In genomic region chr3:30613135-30613825, GRCh38 we compare ENCODE assay signal across 8 cellular contexts. TPM values are rescaled to one million over a fixed set of nuclear protein-coding genes. Genes with fewer than 3 reads are reported as not detected.
DNase-seq lines count a peak whose midpoint lies in the region; ATAC-seq and TF ChIP-seq lines count a peak whose summit lies in the region.
"Had no signal": no experiment of that assay in that cellular context is flagged by ENCODE, and none has a peak within 500 bp of the region (broad histone marks: within the 10 kb centered on the region; RNA-seq: fewer than 3 reads in every experiment).

No MANE protein-coding gene starts in this region.

- no peaks in the 10 kb centered on the region for H3F3A ChIP-seq in MM.1S (ENCODE audit: insufficient read depth, low read length)

- H3K9ac ChIP-seq in MM.1S (ENCODE audit: low read length) = no peak overlapping the region

- H3K27me3 ChIP-seq in HL-60 (ENCODE audit: insufficient read depth, poor library complexity, severe bottlenecking) (no peaks in the 10 kb centered on the region), MM.1S (replicated peaks; ENCODE audit: insufficient read depth, low read length) (no peaks in the 10 kb centered on the region)

- H3K9me3 ChIP-seq in T-helper 17 cell (ENCODE audit: control insufficient read depth, low read length, poor library complexity, severe bottlenecking) (no peaks in the 10 kb centered on the region), MM.1S (replicated peaks; ENCODE audit: insufficient read depth, low read length) (no peaks in the 10 kb centered on the region)

- H2AFZ ChIP-seq in MM.1S (ENCODE audit: low read length) = no peak overlapping the region

- H3K9me3 Mint-ChIP-seq in stimulated activated effector memory CD8-positive, alpha-beta T cell treated with anti-CD3 and anti-CD28 coated beads, Interleukin-12 subunit alpha, Interleukin-12 subunit beta, amount 100 ng/mL, for 72 hours = no peaks in the 10 kb centered on the region

- peak overlapping the region; percentile 99 for H3K27ac Mint-ChIP-seq in T-helper 17 cell
- H3K27ac Mint-ChIP-seq in stimulated activated effector memory CD8-positive, alpha-beta T cell treated with anti-CD3 and anti-CD28 coated beads, Interleukin-12 subunit alpha, Interleukin-12 subunit beta, amount 100 ng/mL, for 72 hours = peak overlapping the region; percentile 89

- peaks cover 5% of the 10 kb centered on the region for H3K4me1 ChIP-seq in MM.1S (ENCODE audit: low read length)

- DNase-seq in HL-60 (ENCODE audit: low read depth in 1 of 2, low spot score in 1 of 2) = peak in 1 of 2 experiments; percentile 58
- no peak for DNase-seq in T-helper 17 cell
- peak; percentile 14 for DNase-seq in fibroblast of gingiva (ENCODE audit: low read depth)
- no peak for DNase-seq in stimulated activated effector memory CD8-positive, alpha-beta T cell treated with anti-CD3 and anti-CD28 coated beads, Interleukin-12 subunit alpha, Interleukin-12 subunit beta, amount 100 ng/mL, for 72 hours (ENCODE audit: low spot score in 2 of 2)
- DNase-seq in left colon = no peak
- no peak for DNase-seq in MM.1S
- no peak for DNase-seq in activated gamma-delta T cell (lab: John Stamatoyannopoulos, UW)
- DNase-seq: cortex of kidney had no signal

- ATAC-seq in T-helper 17 cell = no peak
- ATAC-seq in stimulated activated effector memory CD8-positive, alpha-beta T cell treated with anti-CD3 and anti-CD28 coated beads, Interleukin-12 subunit alpha, Interleukin-12 subunit beta, amount 100 ng/mL, for 72 hours = no peak
- ATAC-seq in left colon = no peak

- no peaks in the 10 kb centered on the region for H3K9me2 ChIP-seq in MM.1S (replicated peaks; ENCODE audit: insufficient read depth, low read length)

- peaks cover 4% of the 10 kb centered on the region for H3K36me3 Mint-ChIP-seq in T-helper 17 cell (ENCODE audit: low read depth)
- peaks cover 97% of the 10 kb centered on the region for H3K36me3 Mint-ChIP-seq in stimulated activated effector memory CD8-positive, alpha-beta T cell treated with anti-CD3 and anti-CD28 coated beads, Interleukin-12 subunit alpha, Interleukin-12 subunit beta, amount 100 ng/mL, for 72 hours

- no peak overlapping the region for H3K4me3 ChIP-seq in HL-60 (replicated peaks; ENCODE audit: insufficient read depth, low read length)
- H3K4me3 ChIP-seq in MM.1S (ENCODE audit: low read length) = no peak overlapping the region

- H3K36me3 ChIP-seq in MM.1S (replicated peaks; ENCODE audit: insufficient read depth, low read length) = no peaks in the 10 kb centered on the region

- H3K4me3 Mint-ChIP-seq in T-helper 17 cell = peak overlapping the region; percentile 96
- H3K4me3 Mint-ChIP-seq in stimulated activated effector memory CD8-positive, alpha-beta T cell treated with anti-CD3 and anti-CD28 coated beads, Interleukin-12 subunit alpha, Interleukin-12 subunit beta, amount 100 ng/mL, for 72 hours = peak overlapping the region; percentile 82

- H3K4me2 ChIP-seq in MM.1S (ENCODE audit: low read depth, low read length) = no peak overlapping the region

- H3K4me1 Mint-ChIP-seq in T-helper 17 cell = peaks cover 74% of the 10 kb centered on the region
- peaks cover 86% of the 10 kb centered on the region for H3K4me1 Mint-ChIP-seq in stimulated activated effector memory CD8-positive, alpha-beta T cell treated with anti-CD3 and anti-CD28 coated beads, Interleukin-12 subunit alpha, Interleukin-12 subunit beta, amount 100 ng/mL, for 72 hours

- TF ChIP-seq CTCF in HL-60 (IDR thresholded peaks at IDR 0.05; ENCODE audit: insufficient read depth, low read length) (no peak), MM.1S (IDR thresholded peaks at IDR 0.05; ENCODE audit: low read length) (no peak)

- peak overlapping the region; percentile 16 for H3K27ac ChIP-seq in HL-60 (replicated peaks)
- no peak overlapping the region for H3K27ac ChIP-seq in MM.1S (ENCODE audit: low read length)

- H3K27me3 Mint-ChIP-seq in T-helper 17 cell = no peaks in the 10 kb centered on the region

- intact Hi-C loops in left colon (cut with DNase I, micrococcal nuclease) = no loop called here

- peaks cover 98% of the 10 kb centered on the region for H3K79me2 ChIP-seq in MM.1S (ENCODE audit: low read length)

- no peaks in the 10 kb centered on the region for H4K20me1 ChIP-seq in MM.1S (ENCODE audit: insufficient read depth, low read length)

RNA-seq across cellular contexts. Expression of gene TGFBR2, which starts 6.9 kb away (rescaled TPM):
- total RNA-seq in T-helper 17 cell (10 to 100 TPM; 58.4 to 74.5 TPM), left colon (10 to 100 TPM; 43.0 to 57.6 TPM)
